Comparison of ENCODE assay signal across 12 cellular contexts in the genomic region with DNA sequence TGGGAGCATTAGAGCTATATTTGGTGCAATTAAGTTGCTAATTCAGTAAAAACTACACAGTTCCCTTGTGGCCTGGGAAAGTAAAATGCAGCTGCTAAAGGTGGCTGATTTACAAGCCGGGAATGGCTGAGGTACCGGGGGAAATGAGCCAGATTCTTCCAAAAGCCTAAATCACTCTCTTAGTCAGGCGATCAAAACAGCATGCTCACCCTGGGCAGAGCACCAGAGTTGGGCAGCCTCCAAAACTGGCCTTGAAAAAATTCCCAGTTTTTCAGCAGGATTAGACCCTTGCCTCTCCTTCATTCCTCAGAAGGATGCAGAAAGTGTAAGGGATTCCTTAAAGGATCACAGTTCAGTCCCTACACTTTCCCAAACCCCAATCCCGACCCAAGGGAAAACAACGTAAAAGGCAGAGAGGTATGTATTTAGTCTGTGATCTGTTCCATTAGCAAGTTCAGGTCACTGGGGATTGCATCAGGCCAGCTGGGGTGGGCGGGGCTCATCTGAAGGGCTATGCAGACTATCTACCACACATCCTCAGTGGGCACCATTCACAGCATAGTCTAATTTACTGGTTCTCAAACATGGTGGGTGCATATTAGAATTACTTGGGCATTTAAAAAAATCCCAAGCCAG. TPM values are rescaled to one million over a fixed set of nuclear protein-coding genes. Genes with fewer than 3 reads are reported as not detected.
A peak's percentile ranks its signal among the peaks of the same experiment; 100 is the strongest.
DNase-seq lines count a peak whose midpoint lies in the region; ATAC-seq, FAIRE-seq and TF ChIP-seq lines count a peak whose summit lies in the region.
"Had no signal": no experiment of that assay in that cellular context is flagged by ENCODE, and none has a peak within 500 bp of the region (broad histone marks: within the 10 kb centered on the region; RNA-seq: fewer than 3 reads in every experiment).

No MANE protein-coding gene starts in this region.

- FAIRE-seq in kidney (lab: Jason Lieb, UNC): no peak
- FAIRE-seq: endothelial cell of umbilical vein, TTC549 had no signal

- H3K9me3 ChIP-seq in HCT116 (ENCODE audit: control insufficient read depth in 1 of 2, insufficient read depth in 1 of 2, low read depth in 1 of 2, low read length in 2 of 2) (no peaks in the 10 kb centered on the region), adipocyte (ENCODE audit: control insufficient read depth, low read length) (no peaks in the 10 kb centered on the region), kidney (ENCODE audit: control insufficient read depth in 1 of 2, low read length in 2 of 2) (no peaks in the 10 kb centered on the region)

- intact Hi-C loops in HCT116 (cut with micrococcal nuclease): no loop called here
- intact Hi-C loops in kidney (cut with DNase I): no loop called here

- TF ChIP-seq CTCF in HCT116 (IDR thresholded peaks at IDR 0.05 in 2 of 3, conservative IDR thresholded peaks at IDR 0.05 in 1 of 3; ENCODE audit: borderline replicate concordance in 1 of 3, insufficient read depth in 1 of 3, low read depth in 2 of 3, low read length in 2 of 3) (no peak), kidney (IDR thresholded peaks at IDR 0.05; ENCODE audit: borderline replicate concordance, extremely low read depth, insufficient read depth) (no peak)

- no peak for ATAC-seq in HCT116
- no peak for ATAC-seq in GM18870 (IDR thresholded peaks at IDR 0.05; ENCODE audit: unreplicated experiment)

- H3K27me3 ChIP-seq in ACC112 (ENCODE audit: insufficient read depth, low read length) (peaks cover 6% of the 10 kb centered on the region), HCT116 (ENCODE audit: insufficient read depth, low read length) (no peaks in the 10 kb centered on the region), adipocyte (replicated peaks; ENCODE audit: control insufficient read depth, insufficient read depth, low read length) (peaks cover 17% of the 10 kb centered on the region)

- H3K9ac ChIP-seq in HCT116 (ENCODE audit: low read length): no peak overlapping the region
- H3K9ac ChIP-seq in adipocyte (ENCODE audit: low read length): no peak overlapping the region
- H3K9ac ChIP-seq in kidney (ENCODE audit: low read length in 2 of 2): no peak overlapping the region

- DNase-seq in HCT116 (ENCODE audit: low read depth, low spot score): no peak
- peak; percentile 82 for DNase-seq in adipocyte (ENCODE audit: low read depth)
- peak; percentile 34 for DNase-seq in iPS-NIHi7 (ENCODE audit: extremely low spot score)
- no peak for DNase-seq in activated CD8-positive, alpha-beta memory T cell treated with anti-CD3 and anti-CD28 coated beads, Interleukin-2, amount 50 U/mL, for 4 hours
- no peak for DNase-seq in kidney
- no peak for DNase-seq in NCI-H146 treated with DMSO at 0.1 percent for 48 hours (lab: John Stamatoyannopoulos, UW; ENCODE audit: unreplicated experiment)
- DNase-seq: CD4-positive, CD25-positive, alpha-beta regulatory T cell; mammary epithelial cell had no signal

- RAD21 ChIA-PET in HCT116 (lab: Charles Lee; ENCODE audit: low non-redundant PET in 1 of 2, low total read pairs in 2 of 2, uncharacterized antibody in 2 of 2, unreplicated experiment in 2 of 2): no interaction called here

- no peak overlapping the region for H3K4me2 ChIP-seq in HCT116 (ENCODE audit: low read length)

- POLR2A ChIA-PET in HCT116 (lab: Charles Lee): interaction anchor here (1.5 kb wide), 1 partner anchor 259 kb away, joined by 4 read pairs; a partner anchor contains a TSS

- no peak for TF ChIP-seq POLR2A in HCT116 (IDR thresholded peaks at IDR 0.05; ENCODE audit: borderline replicate concordance, extremely low read depth, insufficient read depth, insufficient read length)

- H3K79me2 ChIP-seq in ACC112 (ENCODE audit: control insufficient read depth, insufficient read depth, low read length, unreplicated experiment) (no peaks in the 10 kb centered on the region), HCT116 (ENCODE audit: insufficient read depth, low read length) (no peaks in the 10 kb centered on the region)

- TF ChIP-seq RAD21 in HCT116 (IDR thresholded peaks at IDR 0.05; ENCODE audit: low read depth): no peak

- no peak overlapping the region for H3K4me3 ChIP-seq in ACC112 (ENCODE audit: low read depth, low read length)
- no peak overlapping the region for H3K4me3 ChIP-seq in HCT116 (replicated peaks in 1 of 2; ENCODE audit: low read depth in 1 of 2, low read length in 2 of 2)
- H3K4me3 ChIP-seq in adipocyte (ENCODE audit: low read length): peak overlapping the region; percentile 18
- no peak overlapping the region for H3K4me3 ChIP-seq in kidney (ENCODE audit: low read length in 2 of 2)

- H3K4me1 ChIP-seq in ACC112 (ENCODE audit: control insufficient read depth, insufficient read depth, low read length, unreplicated experiment) (peaks cover 11% of the 10 kb centered on the region), HCT116 (ENCODE audit: control insufficient read depth in 1 of 2, insufficient read depth in 2 of 2, low read length in 2 of 2) (no peaks in the 10 kb centered on the region), adipocyte (ENCODE audit: control insufficient read depth, insufficient read depth, low read length) (peaks cover 19% of the 10 kb centered on the region), kidney (ENCODE audit: control insufficient read depth in 1 of 2, insufficient read depth in 1 of 2, low read depth in 1 of 2, low read length in 2 of 2) (peaks cover 7 to 9% of the 10 kb centered on the region in 2 donors)

- H3K36me3 ChIP-seq in ACC112 (ENCODE audit: insufficient read depth, low read length) (no peaks in the 10 kb centered on the region), HCT116 (ENCODE audit: control insufficient read depth in 1 of 2, insufficient read depth in 2 of 2, low read length in 2 of 2) (no peaks in the 10 kb centered on the region), adipocyte (ENCODE audit: control insufficient read depth, insufficient read depth, low read length, severe bottlenecking) (no peaks in the 10 kb centered on the region), kidney (ENCODE audit: control insufficient read depth in 1 of 2, insufficient read depth in 2 of 2, low read length in 2 of 2) (no peaks in the 10 kb centered on the region)

- no peaks in the 10 kb centered on the region for H4K20me1 ChIP-seq in HCT116 (ENCODE audit: insufficient read depth)

- H3K27ac ChIP-seq in ACC112 (ENCODE audit: low read depth, low read length) (no peak overlapping the region), HCT116 (ENCODE audit: low read depth, low read length) (no peak overlapping the region), kidney (ENCODE audit: low read depth in 2 of 2, low read length in 2 of 2) (no peak overlapping the region)

- BruUV-seq in HCT116 (replicated peaks; lab: Mats Ljungman, UMichigan): no TSS peak

- H2AFZ ChIP-seq in ACC112 (ENCODE audit: low read length, unreplicated experiment) (peak overlapping the region; percentile 40), HCT116 (ENCODE audit: low read depth, low read length, poor library complexity, severe bottlenecking) (no peak overlapping the region)

- CTCF ChIA-PET in HCT116 (lab: Charles Lee): interaction anchor here (1.1 to 2.5 kb wide), 4 partner anchors 11 to 260 kb away, joined by 3 to 16 read pairs (median 12); no protein-coding TSS in a partner anchor

- no peaks in the 10 kb centered on the region for H3K9me2 ChIP-seq in HCT116 (ENCODE audit: insufficient read depth)

TF ChIP-seq in HCT116, 20 proteins besides CTCF, POLR2A, EP300 and RAD21:
- TF ChIP-seq, protein P1, sequence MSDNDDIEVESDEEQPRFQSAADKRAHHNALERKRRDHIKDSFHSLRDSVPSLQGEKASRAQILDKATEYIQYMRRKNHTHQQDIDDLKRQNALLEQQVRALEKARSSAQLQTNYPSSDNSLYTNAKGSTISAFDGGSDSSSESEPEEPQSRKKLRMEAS (IDR thresholded peaks at IDR 0.05): no peak
- TF ChIP-seq ELF1 (IDR thresholded peaks at IDR 0.05; ENCODE audit: borderline replicate concordance, low read depth) (no peak), CEBPB (IDR thresholded peaks at IDR 0.05; ENCODE audit: low read depth) (peak; percentile 48; the same call in 1 of the 2 replicates)

RNA-seq across cellular contexts. Expression of a gene that starts 16.9 kb away (rescaled TPM):
- total RNA-seq in HCT116 (2021; ENCODE audit: unreplicated experiment) (not detected), kidney (1.1 TPM)
- not detected in 2 replicates for polyA plus RNA-seq in HCT116 (2012)
- 59.0 TPM for polyA plus RNA-seq in kidney (ENCODE audit: insufficient read depth, low read depth, low replicate concordance)
- total RNA-seq: CD4-positive, CD25-positive, alpha-beta regulatory T cell; endothelial cell of umbilical vein; mammary epithelial cell had no signal
- polyA plus RNA-seq: CD4-positive, CD25-positive, alpha-beta regulatory T cell; endothelial cell of umbilical vein; mammary epithelial cell had no signal

Comparison
In these comparisons a context has a peak if more than half of its experiments do, and no peak if none do; other contexts are left out.
1. DNase-seq: peak in adipocyte (single experiment) and iPS-NIHi7 (single experiment); none in HCT116 (single experiment), activated CD8-positive, alpha-beta memory T cell treated with anti-CD3 and anti-CD28 coated beads, Interleukin-2, amount 50 U/mL, for 4 hours (single experiment), kidney (single experiment) and NCI-H146 treated with DMSO at 0.1 percent for 48 hours (single experiment).